16 cellular contexts compared by ENCODE assay signal in the genomic region with DNA sequence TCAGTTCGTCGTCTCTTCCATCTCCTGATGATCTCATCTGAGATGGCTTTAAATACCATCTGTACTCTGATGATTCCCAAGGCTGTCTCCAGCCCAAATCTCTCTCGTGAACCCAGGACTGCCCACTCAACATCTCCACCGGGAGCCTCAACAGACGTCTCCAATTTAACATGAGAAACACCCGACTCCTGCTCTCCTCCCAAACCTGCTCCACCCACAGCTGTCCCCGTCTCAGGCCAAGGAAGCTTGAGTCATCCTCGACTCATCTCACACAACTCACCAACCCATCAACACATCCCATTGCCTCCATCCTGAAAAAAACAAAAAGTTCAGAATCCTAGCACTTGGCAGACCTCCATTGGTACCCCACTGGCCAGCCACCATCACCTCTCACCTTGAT. TPM values are rescaled to one million over a fixed set of nuclear protein-coding genes. Genes with fewer than 3 reads are reported as not detected.
"Had no signal": no experiment of that assay in that cellular context is flagged by ENCODE, and none has a peak within 500 bp of the region (broad histone marks: within the 10 kb centered on the region; RNA-seq: fewer than 3 reads in every experiment).

No MANE protein-coding gene starts in this region.

- H3K36me3 ChIP-seq: cardiac muscle cell, colonic mucosa, neutrophil, transverse colon had no signal

- H3K36me3 Mint-ChIP-seq: immature natural killer cell; naive thymus-derived CD4-positive, alpha-beta T cell; stimulated activated effector memory CD8-positive, alpha-beta T cell treated with anti-CD3 and anti-CD28 coated beads, Interleukin-12 subunit alpha, Interleukin-12 subunit beta, amount 100 ng/mL, for 72 hours had no signal

- ATAC-seq: naive thymus-derived CD4-positive, alpha-beta T cell; right cardiac atrium; stimulated activated effector memory CD8-positive, alpha-beta T cell treated with anti-CD3 and anti-CD28 coated beads, Interleukin-12 subunit alpha, Interleukin-12 subunit beta, amount 100 ng/mL, for 72 hours had no signal

- H3K4me1 ChIP-seq: colonic mucosa, transverse colon had no signal

- H3K4me3 ChIP-seq: cardiac muscle cell, colonic mucosa, transverse colon had no signal

- DNase-seq: activated CD4-positive, alpha-beta memory T cell treated with anti-CD3 and anti-CD28 coated beads, Interleukin-2, amount 10 ng/mL, durations not matched to agents 7 days and 5 days; activated CD4-positive, CD25-positive, alpha-beta regulatory T cell treated with anti-CD3 and anti-CD28 coated beads, Interleukin-2, amount 50 U/mL, for 72 hours; activated gamma-delta T cell; activated T-cell treated with anti-CD3 and anti-CD28 coated beads, Interleukin-2, amount 50 U/mL, for 48 hours; aorta; colonic mucosa; effector CD4-positive, alpha-beta T cell; immature natural killer cell; naive thymus-derived CD4-positive, alpha-beta T cell; right cardiac atrium; transverse colon had no signal

- H3K27me3 ChIP-seq: cardiac muscle cell, colonic mucosa, transverse colon had no signal

- H3K4me3 Mint-ChIP-seq: activated CD4-positive, alpha-beta memory T cell treated with anti-CD3 and anti-CD28 coated beads, Interleukin-2, amount 10 ng/mL, durations not matched to agents 7 days and 5 days; immature natural killer cell; naive thymus-derived CD4-positive, alpha-beta T cell; stimulated activated effector memory CD8-positive, alpha-beta T cell treated with anti-CD3 and anti-CD28 coated beads, Interleukin-12 subunit alpha, Interleukin-12 subunit beta, amount 100 ng/mL, for 72 hours had no signal

- H3K27me3 Mint-ChIP-seq: activated CD4-positive, alpha-beta memory T cell treated with anti-CD3 and anti-CD28 coated beads, Interleukin-2, amount 10 ng/mL, durations not matched to agents 7 days and 5 days had no signal

- H3K27ac ChIP-seq: cardiac muscle cell, colonic mucosa, neutrophil, transverse colon had no signal

- H3K4me1 Mint-ChIP-seq: activated CD4-positive, alpha-beta memory T cell treated with anti-CD3 and anti-CD28 coated beads, Interleukin-2, amount 10 ng/mL, durations not matched to agents 7 days and 5 days; immature natural killer cell; stimulated activated effector memory CD8-positive, alpha-beta T cell treated with anti-CD3 and anti-CD28 coated beads, Interleukin-12 subunit alpha, Interleukin-12 subunit beta, amount 100 ng/mL, for 72 hours had no signal

- H3K9me3 Mint-ChIP-seq: activated CD4-positive, alpha-beta memory T cell treated with anti-CD3 and anti-CD28 coated beads, Interleukin-2, amount 10 ng/mL, durations not matched to agents 7 days and 5 days had no signal

- H3K27ac Mint-ChIP-seq: activated CD4-positive, alpha-beta memory T cell treated with anti-CD3 and anti-CD28 coated beads, Interleukin-2, amount 10 ng/mL, durations not matched to agents 7 days and 5 days; immature natural killer cell; naive thymus-derived CD4-positive, alpha-beta T cell; progenitor cell of endocrine pancreas; stimulated activated effector memory CD8-positive, alpha-beta T cell treated with anti-CD3 and anti-CD28 coated beads, Interleukin-12 subunit alpha, Interleukin-12 subunit beta, amount 100 ng/mL, for 72 hours had no signal

- H3K9me3 ChIP-seq: colonic mucosa, neutrophil, transverse colon had no signal

RNA-seq across cellular contexts. Expression of a gene that starts 29.7 kb away (rescaled TPM):
- total RNA-seq: activated CD4-positive, alpha-beta memory T cell treated with anti-CD3 and anti-CD28 coated beads, Interleukin-2, amount 10 ng/mL, durations not matched to agents 7 days and 5 days; glomerular endothelial cell; right cardiac atrium; transverse colon had no signal
- polyA plus RNA-seq: aorta; immature natural killer cell; naive thymus-derived CD4-positive, alpha-beta T cell; right cardiac atrium had no signal
